In the genomic region with DNA sequence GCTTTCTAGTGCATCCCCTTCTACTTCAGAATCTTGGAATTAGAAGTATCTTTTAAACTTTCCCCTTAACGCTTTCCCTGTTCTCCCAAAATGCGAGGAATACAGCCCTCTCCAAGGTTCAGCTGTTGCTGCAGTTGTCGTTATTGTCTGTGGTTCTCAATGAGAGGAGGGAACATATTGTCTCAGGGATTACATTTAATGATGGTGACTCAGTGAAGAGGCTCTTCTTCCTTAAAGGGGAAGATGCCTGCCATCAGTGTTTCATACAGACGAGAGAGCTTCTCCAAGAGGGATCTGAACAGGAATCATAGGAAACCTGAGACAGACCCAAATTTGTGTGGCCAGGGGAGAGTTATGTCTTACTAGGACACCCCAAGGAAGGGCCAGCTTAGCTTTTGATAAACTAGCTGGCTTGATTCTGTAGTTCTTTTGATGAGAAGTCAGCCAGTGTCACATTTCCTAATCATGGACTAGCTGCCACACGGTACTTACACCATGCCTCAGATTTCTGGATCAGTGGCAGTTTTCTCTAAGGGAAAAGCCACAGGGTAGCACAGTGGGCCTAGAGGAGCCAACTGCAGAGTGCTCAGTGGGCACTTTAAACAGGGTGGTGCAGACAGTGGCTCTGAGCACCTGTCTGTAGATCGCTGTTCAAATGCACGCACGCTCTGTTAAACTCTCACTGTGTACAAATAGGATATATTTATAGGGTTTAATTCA, we compare ENCODE assay signal across 13 cellular contexts. TPM values are rescaled to one million over a fixed set of nuclear protein-coding genes. Genes with fewer than 3 reads are reported as not detected.
DNase-seq lines count a peak whose midpoint lies in the region; ATAC-seq and TF ChIP-seq lines count a peak whose summit lies in the region.
"Had no signal": no experiment of that assay in that cellular context is flagged by ENCODE, and none has a peak within 500 bp of the region (broad histone marks: within the 10 kb centered on the region; RNA-seq: fewer than 3 reads in every experiment).

No MANE protein-coding gene starts in this region.

- H3K36me3 ChIP-seq in smooth muscle cell (ENCODE audit: low read depth) (peaks cover 3% of the 10 kb centered on the region), endodermal cell (ENCODE audit: control insufficient read depth, insufficient read depth, low read length) (peaks cover 61% of the 10 kb centered on the region)

- H3K9ac ChIP-seq in smooth muscle cell (ENCODE audit: low read depth), result no peak overlapping the region
- H3K9ac ChIP-seq in endodermal cell (ENCODE audit: extremely low read depth, low read length, poor library complexity, severe bottlenecking), result no peak overlapping the region

- H3K79me2 ChIP-seq in smooth muscle cell (ENCODE audit: low read depth), result no peaks in the 10 kb centered on the region

- H3K4me3 Mint-ChIP-seq in effector memory CD8-positive, alpha-beta T cell, result no peak overlapping the region
- H3K4me3 Mint-ChIP-seq in activated T-cell treated with anti-CD3 and anti-CD28 coated beads, Interleukin-2, amount 50 U/mL, for 24 hours, result no peak overlapping the region
- H3K4me3 Mint-ChIP-seq in endodermal cell, result no peak overlapping the region

- no peaks in the 10 kb centered on the region for H3K4me1 Mint-ChIP-seq in effector memory CD8-positive, alpha-beta T cell (ENCODE audit: low read depth in 2 of 2)
- H3K4me1 Mint-ChIP-seq in activated T-cell treated with anti-CD3 and anti-CD28 coated beads, Interleukin-2, amount 50 U/mL, for 24 hours (ENCODE audit: low read depth), result no peaks in the 10 kb centered on the region
- H3K4me1 Mint-ChIP-seq in endodermal cell, result peaks cover 3% of the 10 kb centered on the region

- H3K27ac ChIP-seq in smooth muscle cell (ENCODE audit: low read depth) (peak overlapping the region; percentile 33), endodermal cell (ENCODE audit: low read depth, low read length) (no peak overlapping the region)
- H3K27ac ChIP-seq: HL-60 had no signal

- H3K4me1 ChIP-seq in smooth muscle cell (ENCODE audit: low read depth) (peaks cover 8% of the 10 kb centered on the region), endodermal cell (ENCODE audit: control insufficient read depth, insufficient read depth, low read length) (no peaks in the 10 kb centered on the region)

- peaks cover 12% of the 10 kb centered on the region for H3K36me3 Mint-ChIP-seq in effector memory CD8-positive, alpha-beta T cell (ENCODE audit: insufficient read depth)
- peaks cover 57% of the 10 kb centered on the region for H3K36me3 Mint-ChIP-seq in activated T-cell treated with anti-CD3 and anti-CD28 coated beads, Interleukin-2, amount 50 U/mL, for 24 hours (ENCODE audit: low read depth)
- peaks cover 67% of the 10 kb centered on the region for H3K36me3 Mint-ChIP-seq in endodermal cell (ENCODE audit: low read depth)

- peak overlapping the region; percentile 31 to 82 for H3K27ac Mint-ChIP-seq in effector memory CD8-positive, alpha-beta T cell
- no peak overlapping the region for H3K27ac Mint-ChIP-seq in activated T-cell treated with anti-CD3 and anti-CD28 coated beads, Interleukin-2, amount 50 U/mL, for 24 hours
- no peak overlapping the region for H3K27ac Mint-ChIP-seq in endodermal cell

- TF ChIP-seq CTCF in smooth muscle cell (IDR thresholded peaks at IDR 0.05; ENCODE audit: borderline replicate concordance, insufficient read depth, poor library complexity, severe bottlenecking) (no peak), endodermal cell (conservative IDR thresholded peaks at IDR 0.05) (no peak)

- no peaks in the 10 kb centered on the region for H3K9me3 Mint-ChIP-seq in effector memory CD8-positive, alpha-beta T cell
- no peaks in the 10 kb centered on the region for H3K9me3 Mint-ChIP-seq in activated T-cell treated with anti-CD3 and anti-CD28 coated beads, Interleukin-2, amount 50 U/mL, for 24 hours
- no peaks in the 10 kb centered on the region for H3K9me3 Mint-ChIP-seq in endodermal cell

- H3K9me3 ChIP-seq in smooth muscle cell (replicated peaks; ENCODE audit: low read depth) (no peaks in the 10 kb centered on the region), endodermal cell (ENCODE audit: control insufficient read depth, low read length) (no peaks in the 10 kb centered on the region)

- WGBS in smooth muscle cell (ENCODE audit: low lambda C conversion rate), result 50% methylated on average over 8 of the region's 8 CpGs
- 85 to 88% methylated on average over 6 to 8 of the region's 8 CpGs for WGBS in endodermal cell (ENCODE audit: insufficient coverage in 1 of 2, insufficient read length in 1 of 2), 2 experiments

- no peaks in the 10 kb centered on the region for H4K20me1 ChIP-seq in smooth muscle cell (ENCODE audit: low read depth)

- H3K4me3 ChIP-seq in smooth muscle cell, result no peak overlapping the region
- H3K4me3 ChIP-seq in endodermal cell (ENCODE audit: low read length), result no peak overlapping the region

- no peak for ATAC-seq in effector memory CD8-positive, alpha-beta T cell (replicated peaks)

- DNase-seq in NCI-H1417 (lab: John Stamatoyannopoulos, UW) (peak in 2 of 3 experiments; percentile 45 to 76), NCI-H1417 treated with DMSO at 0.1 percent for 48 hours (lab: John Stamatoyannopoulos, UW) (no peak), NCI-H345 treated with DMSO at 0.1 percent for 48 hours (lab: John Stamatoyannopoulos, UW; ENCODE audit: unreplicated experiment) (peak; percentile 69), smooth muscle cell (lab: John Stamatoyannopoulos, UW; ENCODE audit: unreplicated experiment) (no peak), DMS 273 (lab: John Stamatoyannopoulos, UW; ENCODE audit: unreplicated experiment) (no peak), endodermal cell (no peak)
- DNase-seq in effector memory CD8-positive, alpha-beta T cell, result no peak
- no peak for DNase-seq in activated T-cell treated with anti-CD3 and anti-CD28 coated beads, Interleukin-2, amount 50 U/mL, for 24 hours
- DNase-seq: activated effector memory CD4-positive, alpha-beta T cell treated with Interleukin-2 at 50 U/mL for 16 hours; central memory CD4-positive, alpha-beta T cell; DND-41; NCI-H2081 had no signal

- no peaks in the 10 kb centered on the region for H3K27me3 ChIP-seq in smooth muscle cell (ENCODE audit: low read depth)
- no peaks in the 10 kb centered on the region for H3K27me3 ChIP-seq in endodermal cell (ENCODE audit: control insufficient read depth, insufficient read depth, low read length, poor library complexity, severe bottlenecking)

- H3K4me2 ChIP-seq in smooth muscle cell, result peak overlapping the region; percentile 49

- peaks cover 9% of the 10 kb centered on the region for H3F3A ChIP-seq in smooth muscle cell (ENCODE audit: low read depth)

- no peaks in the 10 kb centered on the region for H3K27me3 Mint-ChIP-seq in effector memory CD8-positive, alpha-beta T cell
- H3K27me3 Mint-ChIP-seq in activated T-cell treated with anti-CD3 and anti-CD28 coated beads, Interleukin-2, amount 50 U/mL, for 24 hours, result no peaks in the 10 kb centered on the region
- no peaks in the 10 kb centered on the region for H3K27me3 Mint-ChIP-seq in endodermal cell (ENCODE audit: insufficient read depth)

- H2AFZ ChIP-seq in smooth muscle cell (ENCODE audit: low read depth), result no peak overlapping the region

RNA-seq across cellular contexts. Expression of gene TMEM181, which starts 59.7 kb away (rescaled TPM):
- total RNA-seq in smooth muscle cell, result 29.0 and 35.0 TPM in 2 replicates
- 15.1 and 15.3 TPM in 2 replicates for polyA plus RNA-seq in smooth muscle cell
- 10 to 100 TPM; 21.2 to 21.8 TPM for total RNA-seq in endodermal cell
- 20.7 TPM for polyA plus RNA-seq in endodermal cell (2013, experiment 1 of 2)
- polyA plus RNA-seq in endodermal cell (2013, experiment 2 of 2), result 18.7 TPM

Comparison
In these comparisons a context has a peak if more than half of its experiments do, and no peak if none do; other contexts are left out.
1. DNase-seq: peak in NCI-H1417 (2 of 3) and NCI-H345 treated with DMSO at 0.1 percent for 48 hours (single experiment); none in NCI-H1417 treated with DMSO at 0.1 percent for 48 hours (single experiment), effector memory CD8-positive, alpha-beta T cell (0 of 3), smooth muscle cell (single experiment), DMS 273 (single experiment), activated T-cell treated with anti-CD3 and anti-CD28 coated beads, Interleukin-2, amount 50 U/mL, for 24 hours (single experiment) and endodermal cell (single experiment).
2. H3K27ac Mint-ChIP-seq: peak in effector memory CD8-positive, alpha-beta T cell (2 of 2); none in activated T-cell treated with anti-CD3 and anti-CD28 coated beads, Interleukin-2, amount 50 U/mL, for 24 hours (single experiment) and endodermal cell (single experiment).